In the genomic region with DNA sequence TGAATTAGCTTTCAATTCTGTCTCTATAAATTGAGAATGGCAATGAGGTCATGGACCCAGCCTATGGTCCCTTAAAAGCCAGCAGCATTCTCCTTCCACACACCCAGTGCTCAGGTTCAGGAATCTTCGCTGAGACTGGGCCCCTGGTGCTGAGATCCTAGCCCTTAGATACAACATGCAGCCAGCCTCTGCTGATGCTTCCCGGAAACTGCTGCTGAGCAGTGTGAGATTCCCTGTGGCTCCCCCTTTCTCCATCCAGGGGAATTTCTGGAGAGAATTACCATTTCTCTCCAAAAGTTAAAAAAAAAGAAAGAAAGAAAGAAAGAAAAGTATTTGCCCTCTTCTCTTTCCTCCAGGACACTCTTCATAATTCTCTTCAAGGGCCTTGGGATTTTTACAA, we compare ENCODE assay signal across 19 cellular contexts. TPM values are rescaled to one million over a fixed set of nuclear protein-coding genes. Genes with fewer than 3 reads are reported as not detected.
A peak's percentile ranks its signal among the peaks of the same experiment; 100 is the strongest.
DNase-seq lines count a peak whose midpoint lies in the region; TF ChIP-seq lines count a peak whose summit lies in the region.
"Had no signal": no experiment of that assay in that cellular context is flagged by ENCODE, and none has a peak within 500 bp of the region (broad histone marks: within the 10 kb centered on the region; RNA-seq: fewer than 3 reads in every experiment).

No MANE protein-coding gene starts in this region.

- H3K9ac ChIP-seq in mammary epithelial cell (ENCODE audit: insufficient read depth, low read length): no peak overlapping the region
- H3K9ac ChIP-seq: BLaER1 treated with 17β-estradiol and CSF1 and Interleukin-3, amounts not matched to agents 10 nM and 100 nM; parathyroid adenoma had no signal

- dilution Hi-C loops in mammary epithelial cell (cut with HindIII; ENCODE audit: low sequenced_read_pairs): loop anchor here (5.0 kb wide), 1 partner anchor 189 kb away; no protein-coding TSS in a partner anchor

- no peak overlapping the region for H3K27ac Mint-ChIP-seq in nephron progenitor cell
- H3K27ac Mint-ChIP-seq: activated CD4-positive, alpha-beta T cell treated with anti-CD3 and anti-CD28 coated beads, Interleukin-2, amount 10 ng/mL, durations not matched to agents 24 days and 14 days; activated T-helper 1 cell treated with anti-CD3 and anti-CD28 coated beads, Interleukin-12 subunit alpha, Interleukin-12 subunit beta, Interleukin-2, Interleukin-4 antibody, amounts not matched to agents 30 ng/mL and 10 ng/mL and 1 ng/mL, durations not matched to agents 14 hours and 24 hours and 36 hours had no signal

- BruUV-seq in PC-9 (replicated peaks; lab: Mats Ljungman, UMichigan) (no TSS peak), mammary epithelial cell (replicated peaks; lab: Mats Ljungman, UMichigan) (no TSS peak)

- H3K4me3 ChIP-seq in fibroblast of mammary gland (ENCODE audit: control insufficient read depth, low read depth, low read length) (no peak overlapping the region), PC-9 (no peak overlapping the region), mammary epithelial cell (replicated peaks in 1 of 3; ENCODE audit: insufficient read depth in 1 of 3, low read depth in 2 of 3, low read length in 3 of 3) (no peak overlapping the region)
- H3K4me3 ChIP-seq: BLaER1 treated with 17β-estradiol and CSF1 and Interleukin-3, amounts not matched to agents 10 nM and 100 nM had no signal

- no peaks in the 10 kb centered on the region for H3K9me3 ChIP-seq in PC-9 (ENCODE audit: insufficient read depth, low read depth)
- no peaks in the 10 kb centered on the region for H3K9me3 ChIP-seq in mammary epithelial cell (replicated peaks; ENCODE audit: insufficient read depth, low read length)
- H3K9me3 ChIP-seq: BLaER1 treated with 17β-estradiol and CSF1 and Interleukin-3, amounts not matched to agents 10 nM and 100 nM had no signal

- H3K27me3 Mint-ChIP-seq in nephron progenitor cell (ENCODE audit: low read depth, poor library complexity): no peaks in the 10 kb centered on the region
- H3K27me3 Mint-ChIP-seq: activated CD4-positive, alpha-beta T cell treated with anti-CD3 and anti-CD28 coated beads, Interleukin-2, amount 10 ng/mL, durations not matched to agents 24 days and 14 days; dendritic cell treated with granulocyte-macrophage colony-stimulating factor and Interleukin-4, amounts not matched to agents 40 ng/mL and 50 ng/mL, for 4 days had no signal

- CTCF ChIA-PET in PC-9 (lab: Charles Lee) (no interaction called here), mammary epithelial cell (lab: Charles Lee; ENCODE audit: low non-redundant PET) (no interaction called here)

- H3K4me1 ChIP-seq in PC-9 (replicated peaks; ENCODE audit: insufficient read depth) (no peaks in the 10 kb centered on the region), mammary epithelial cell (ENCODE audit: insufficient read depth, low read length) (no peaks in the 10 kb centered on the region)
- H3K4me1 ChIP-seq: parathyroid adenoma had no signal

- no peaks in the 10 kb centered on the region for H3K79me2 ChIP-seq in PC-9 (ENCODE audit: low read depth)
- no peaks in the 10 kb centered on the region for H3K79me2 ChIP-seq in mammary epithelial cell (ENCODE audit: insufficient read depth, low read length)
- H3K79me2 ChIP-seq: parathyroid adenoma had no signal

- POLR2A ChIA-PET in PC-9 (lab: Charles Lee; ENCODE audit: unreplicated experiment): no interaction called here

- no peaks in the 10 kb centered on the region for H3K36me3 Mint-ChIP-seq in nephron progenitor cell (ENCODE audit: low read depth)

- H3K27ac ChIP-seq in PC-9 (no peak overlapping the region), mammary epithelial cell (ENCODE audit: insufficient read depth, low read depth, low read length) (no peak overlapping the region)
- H3K27ac ChIP-seq: BLaER1 treated with 17β-estradiol and CSF1 and Interleukin-3, amounts not matched to agents 10 nM and 100 nM; parathyroid adenoma had no signal

- no peaks in the 10 kb centered on the region for H3K9me3 Mint-ChIP-seq in nephron progenitor cell
- H3K9me3 Mint-ChIP-seq: activated CD4-positive, alpha-beta T cell treated with anti-CD3 and anti-CD28 coated beads, Interleukin-2, amount 10 ng/mL, durations not matched to agents 24 days and 14 days; activated T-helper 1 cell treated with anti-CD3 and anti-CD28 coated beads, Interleukin-12 subunit alpha, Interleukin-12 subunit beta, Interleukin-2, Interleukin-4 antibody, amounts not matched to agents 30 ng/mL and 10 ng/mL and 1 ng/mL, durations not matched to agents 14 hours and 24 hours and 36 hours; dendritic cell treated with granulocyte-macrophage colony-stimulating factor and Interleukin-4, amounts not matched to agents 40 ng/mL and 50 ng/mL, for 4 days had no signal

- TF ChIP-seq CTCF in fibroblast of mammary gland (conservative IDR thresholded peaks at IDR 0.05; ENCODE audit: control insufficient read depth, insufficient read depth, low read depth, low read length): peak; percentile 29
- peak; percentile 11 for TF ChIP-seq CTCF in nephron progenitor cell (IDR thresholded peaks at IDR 0.05)
- TF ChIP-seq CTCF in PC-9 (conservative IDR thresholded peaks at IDR 0.05): no peak
- peak in 1 of 2 donors; percentile 5 for TF ChIP-seq CTCF in mammary epithelial cell (conservative IDR thresholded peaks at IDR 0.05 in 1 of 2, IDR thresholded peaks at IDR 0.05 in 1 of 2; ENCODE audit: extremely low read depth in 1 of 2, insufficient read depth in 1 of 2, low read depth in 1 of 2, low read length in 2 of 2)

- intact Hi-C loops in PC-9 (cut with micrococcal nuclease; ENCODE audit: unreplicated experiment): no loop called here
- intact Hi-C loops in mammary epithelial cell (cut with micrococcal nuclease): no loop called here

- H4K20me1 ChIP-seq in PC-9 (ENCODE audit: insufficient read depth): no peaks in the 10 kb centered on the region
- H4K20me1 ChIP-seq in mammary epithelial cell (ENCODE audit: insufficient read depth, low read length): no peaks in the 10 kb centered on the region
- H4K20me1 ChIP-seq: BLaER1 treated with 17β-estradiol and CSF1 and Interleukin-3, amounts not matched to agents 10 nM and 100 nM had no signal

- WGBS in mammary epithelial cell (ENCODE audit: low coverage, missing lambda C conversion rate): 60% methylated on average over 2 of the region's 2 CpGs

- H3K4me3 Mint-ChIP-seq in nephron progenitor cell: no peak overlapping the region
- H3K4me3 Mint-ChIP-seq: activated CD4-positive, alpha-beta T cell treated with anti-CD3 and anti-CD28 coated beads, Interleukin-2, amount 10 ng/mL, durations not matched to agents 24 days and 14 days; activated T-helper 1 cell treated with anti-CD3 and anti-CD28 coated beads, Interleukin-12 subunit alpha, Interleukin-12 subunit beta, Interleukin-2, Interleukin-4 antibody, amounts not matched to agents 30 ng/mL and 10 ng/mL and 1 ng/mL, durations not matched to agents 14 hours and 24 hours and 36 hours; dendritic cell treated with granulocyte-macrophage colony-stimulating factor and Interleukin-4, amounts not matched to agents 40 ng/mL and 50 ng/mL, for 4 days had no signal

- no peak overlapping the region for H3K4me2 ChIP-seq in PC-9
- no peak overlapping the region for H3K4me2 ChIP-seq in mammary epithelial cell (ENCODE audit: insufficient read depth, low read depth, low read length)
- H3K4me2 ChIP-seq: BLaER1 treated with 17β-estradiol and CSF1 and Interleukin-3, amounts not matched to agents 10 nM and 100 nM had no signal

- H3K27me3 ChIP-seq in PC-9 (ENCODE audit: insufficient read depth, low read depth) (no peaks in the 10 kb centered on the region), mammary epithelial cell (ENCODE audit: insufficient read depth, low read length) (no peaks in the 10 kb centered on the region)
- H3K27me3 ChIP-seq: BLaER1 treated with 17β-estradiol and CSF1 and Interleukin-3, amounts not matched to agents 10 nM and 100 nM had no signal

- DNase-seq in GM03348 (ENCODE audit: low spot score): peak; percentile 41
- DNase-seq in SK-N-DZ (ENCODE audit: low spot score): peak; percentile 12
- DNase-seq in fibroblast of mammary gland (ENCODE audit: low read depth): no peak
- DNase-seq in nephron progenitor cell: peak; percentile 15
- no peak for DNase-seq in T1000 (lab: John Stamatoyannopoulos, UW)
- DNase-seq in PC-9: no peak
- DNase-seq in NOMO-1 treated with DMSO at 0.1 percent for 48 hours (lab: John Stamatoyannopoulos, UW; ENCODE audit: unreplicated experiment): no peak
- no peak for DNase-seq in mammary epithelial cell
- DNase-seq: activated CD4-positive, alpha-beta T cell treated with anti-CD3 and anti-CD28 coated beads, Interleukin-2, amount 10 ng/mL, durations not matched to agents 24 days and 14 days; amygdala; kidney; NCI-H2107; NCI-H748 treated with DMSO at 0.1 percent for 48 hours; stimulated activated CD4-positive, alpha-beta T cell treated with anti-CD3 and anti-CD28 coated beads, Interleukin-12 subunit alpha, Interleukin-12 subunit beta, amount 100 ng/mL, for 4 hours; T-helper 2 cell had no signal

- H3K36me3 ChIP-seq in PC-9 (ENCODE audit: low read depth) (no peaks in the 10 kb centered on the region), mammary epithelial cell (ENCODE audit: insufficient read depth, low read length) (no peaks in the 10 kb centered on the region)
- H3K36me3 ChIP-seq: BLaER1 treated with 17β-estradiol and CSF1 and Interleukin-3, amounts not matched to agents 10 nM and 100 nM had no signal

- in situ Hi-C loops in mammary epithelial cell (cut with MboI; ENCODE audit: low sequenced_read_pairs in 2 of 2): no loop called here

- H3F3A ChIP-seq in PC-9 (ENCODE audit: insufficient read depth, low read depth): no peaks in the 10 kb centered on the region

- H2AFZ ChIP-seq in PC-9: no peak overlapping the region
- no peak overlapping the region for H2AFZ ChIP-seq in mammary epithelial cell (ENCODE audit: low read depth, low read length)
- H2AFZ ChIP-seq: parathyroid adenoma had no signal

- no peaks in the 10 kb centered on the region for H3K9me2 ChIP-seq in PC-9 (ENCODE audit: insufficient read depth)

- H3K4me1 Mint-ChIP-seq in nephron progenitor cell: no peaks in the 10 kb centered on the region
- H3K4me1 Mint-ChIP-seq: activated CD4-positive, alpha-beta T cell treated with anti-CD3 and anti-CD28 coated beads, Interleukin-2, amount 10 ng/mL, durations not matched to agents 24 days and 14 days had no signal

RNA-seq across cellular contexts. Expression of gene RALGPS2, which starts 31.7 kb away (rescaled TPM):
- polyA plus RNA-seq in SK-N-DZ (2014; cell fraction: cytosol; rRNA removed): 12.2 and 15.5 TPM in 2 replicates
- 20.3 and 23.3 TPM in 2 replicates for polyA plus RNA-seq in SK-N-DZ (2014; cell fraction: nucleus; rRNA removed)
- 49.8 and 62.4 TPM in 2 replicates for total RNA-seq in PC-9 (2021)
- 10 to 100 TPM; 20.4 to 25.3 TPM for total RNA-seq in mammary epithelial cell
- polyA plus RNA-seq in mammary epithelial cell: 9.5 TPM
- 108 TPM for polyA minus RNA-seq in mammary epithelial cell

Comparison
In these comparisons a context has a peak if more than half of its experiments do, and no peak if none do; other contexts are left out.
1. DNase-seq: peak in GM03348 (single experiment), SK-N-DZ (single experiment) and nephron progenitor cell (single experiment); none in fibroblast of mammary gland (single experiment), T1000 (single experiment), PC-9 (0 of 2), NOMO-1 treated with DMSO at 0.1 percent for 48 hours (single experiment) and mammary epithelial cell (single experiment).